8 cellular contexts compared by ENCODE assay signal in genomic region chr22:23070418-23071162, GRCh38. TPM values are rescaled to one million over a fixed set of nuclear protein-coding genes. Genes with fewer than 3 reads are reported as not detected.
DNase-seq lines count a peak whose midpoint lies in the region; ATAC-seq and TF ChIP-seq lines count a peak whose summit lies in the region.

TSS of gene GNAZ (plus strand) at chr22:23070519. CDS start at chr22:23095696, 25,177 bp downstream.

- no peak for TF ChIP-seq EP300 in transverse colon (IDR thresholded peaks at IDR 0.05; ENCODE audit: low read depth)

- intact Hi-C loops in transverse colon (cut with DNase I; ENCODE audit: low total_unique reads): no loop called here

- peak; percentile 5 to 65 (median 60) for DNase-seq in NCI-H1417 (lab: John Stamatoyannopoulos, UW)
- DNase-seq in NCI-H1417 treated with DMSO at 0.1 percent for 48 hours (lab: John Stamatoyannopoulos, UW): no peak
- no peak for DNase-seq in mucosa of gallbladder (ENCODE audit: low spot score)
- DNase-seq in transverse colon: no peak
- DNase-seq in foreskin melanocyte: no peak

- TF ChIP-seq CTCF in WI38 (IDR thresholded peaks at IDR 0.05; ENCODE audit: low read depth, low read length): no peak
- no peak for TF ChIP-seq CTCF in transverse colon (IDR thresholded peaks at IDR 0.05)

- no peaks in the 10 kb centered on the region for H3K36me3 ChIP-seq in endocrine pancreas (ENCODE audit: control insufficient read depth, insufficient read depth, low read length)
- no peaks in the 10 kb centered on the region for H3K36me3 ChIP-seq in transverse colon

- H3K4me3 ChIP-seq in WI38 (ENCODE audit: low read depth, low read length) (peak within 1 kb of the TSS; percentile 54), endocrine pancreas (ENCODE audit: control insufficient read depth, insufficient read depth, low read length) (no peak within 1 kb of the TSS), transverse colon (peak within 1 kb of the TSS; percentile 42 to 53 (median 48))

- H3K4me1 ChIP-seq in endocrine pancreas (ENCODE audit: control insufficient read depth, insufficient read depth, low read length) (no peaks in the 10 kb centered on the region), transverse colon (peaks cover 5 to 16% (median 15%) of the 10 kb centered on the region in 4 donors)

- H3K9ac ChIP-seq in endocrine pancreas (ENCODE audit: control insufficient read depth, insufficient read depth, low read length): peak within 1 kb of the TSS; percentile 69

- H3K9me3 ChIP-seq in endocrine pancreas (ENCODE audit: control insufficient read depth, low read length) (no peaks in the 10 kb centered on the region), transverse colon (no peaks in the 10 kb centered on the region)

- no peak for TF ChIP-seq POLR2A in transverse colon (IDR thresholded peaks at IDR 0.05)

- WGBS in transverse colon (ENCODE audit: low coverage in 1 of 2), 2 donors: 2% methylated on average over 22 of the region's 83 CpGs; no CpG with 5 or more reads in 1 of the 2 donors

- in situ Hi-C loops in transverse colon (cut with MboI; ENCODE audit: low pct_ligation_motif_present in 1 of 4, low pct_unique_long_range_greater_than_20kb in 1 of 4, low sequenced_read_pairs in 3 of 4): no loop called here

- H3K27ac ChIP-seq in transverse colon: peak within 1 kb of the TSS in 3 of 4 donors; percentile 54 to 71 (median 62)

- ATAC-seq in HG02981 (IDR thresholded peaks at IDR 0.05; ENCODE audit: unreplicated experiment): peak; percentile 39

- no peaks in the 10 kb centered on the region for H3K27me3 ChIP-seq in endocrine pancreas (ENCODE audit: control insufficient read depth, insufficient read depth, low read length)
- H3K27me3 ChIP-seq in transverse colon: peaks cover 22% of the 10 kb centered on the region

RNA-seq across cellular contexts. Expression of gene GNAZ, which starts in this region (rescaled TPM):
- total RNA-seq in mucosa of gallbladder (119 TPM), transverse colon (10 to 100 TPM in 2 of 4 donors, 1 to 10 TPM in 2; 2.7 to 14.7 (median 7.8) TPM)

Comparison
In these comparisons a context has a peak if more than half of its experiments do, and no peak if none do; other contexts are left out.
1. DNase-seq: peak in NCI-H1417 (3 of 3); none in NCI-H1417 treated with DMSO at 0.1 percent for 48 hours (single experiment), mucosa of gallbladder (single experiment), transverse colon (single experiment) and foreskin melanocyte (single experiment).